ENCODE assay signal across 22 cellular contexts in genomic region chr5:97224112-97224750, GRCh38. TPM values are rescaled to one million over a fixed set of nuclear protein-coding genes. Genes with fewer than 3 reads are reported as not detected.
DNase-seq lines count a peak whose midpoint lies in the region; ATAC-seq, FAIRE-seq and TF ChIP-seq lines count a peak whose summit lies in the region.
"Had no signal": no experiment of that assay in that cellular context is flagged by ENCODE, and none has a peak within 500 bp of the region (broad histone marks: within the 10 kb centered on the region; RNA-seq: fewer than 3 reads in every experiment).

No MANE protein-coding gene starts in this region.

- CTCF ChIA-PET in AG04449 (lab: Yijun Ruan, JAX) = no interaction called here
- CTCF ChIA-PET in activated CD4-positive, alpha-beta T cell treated with anti-CD3 and anti-CD28 coated beads for 36 hours (lab: Charles Lee) = no interaction called here
- CTCF ChIA-PET in activated CD4-positive, alpha-beta memory T cell treated with anti-CD3 and anti-CD28 coated beads for 36 hours (lab: Charles Lee) = interaction anchor here (0.7 kb wide), 1 partner anchor 8 kb away, joined by 3 read pairs; no protein-coding TSS in a partner anchor

- POLR2A ChIA-PET in AG04449 (lab: Yijun Ruan, JAX) = no interaction called here
- POLR2A ChIA-PET in activated CD4-positive, alpha-beta T cell treated with anti-CD3 and anti-CD28 coated beads for 36 hours (lab: Charles Lee) = no interaction called here
- POLR2A ChIA-PET in activated CD4-positive, alpha-beta memory T cell treated with anti-CD3 and anti-CD28 coated beads for 36 hours (lab: Charles Lee) = no interaction called here

- H3K36me3 Mint-ChIP-seq in activated CD4-positive, alpha-beta T cell treated with anti-CD3 and anti-CD28 coated beads for 36 hours (ENCODE audit: low read depth) = no peaks in the 10 kb centered on the region
- H3K36me3 Mint-ChIP-seq in activated CD4-positive, alpha-beta memory T cell treated with anti-CD3 and anti-CD28 coated beads for 36 hours = no peaks in the 10 kb centered on the region
- H3K36me3 Mint-ChIP-seq: CD4-positive, alpha-beta memory T cell; WTC11 had no signal

- H3K4me3 ChIP-seq in AG04449 (ENCODE audit: low read depth, low read length) = no peak overlapping the region
- no peak overlapping the region for H3K4me3 ChIP-seq in bronchial epithelial cell (ENCODE audit: low read depth, low read length)
- H3K4me3 ChIP-seq: transverse colon had no signal

- no peaks in the 10 kb centered on the region for H3K36me3 ChIP-seq in bronchial epithelial cell (ENCODE audit: control insufficient read depth, insufficient read depth, low read length)
- H3K36me3 ChIP-seq: transverse colon had no signal

- H3K27me3 Mint-ChIP-seq in activated CD4-positive, alpha-beta T cell treated with anti-CD3 and anti-CD28 coated beads for 36 hours = peaks cover 2% of the 10 kb centered on the region
- no peaks in the 10 kb centered on the region for H3K27me3 Mint-ChIP-seq in activated CD4-positive, alpha-beta memory T cell treated with anti-CD3 and anti-CD28 coated beads for 36 hours
- H3K27me3 Mint-ChIP-seq: activated naive CD8-positive, alpha-beta T cell; stimulated activated naive B cell treated with anti-CD40 and anti-IgM and Interleukin-4, amounts not matched to agents 10 μg/mL and 1 μg/mL and 100 μg/mL, for 72 hours; T-helper 17 cell had no signal

- TF ChIP-seq CTCF in AG04449 (IDR thresholded peaks at IDR 0.05; ENCODE audit: insufficient read depth, low read length, missing control alignments) (no peak), bronchial epithelial cell (IDR thresholded peaks at IDR 0.05; ENCODE audit: insufficient read depth, low read length, severe bottlenecking) (no peak)

- H3K27ac Mint-ChIP-seq in activated CD4-positive, alpha-beta T cell treated with anti-CD3 and anti-CD28 coated beads for 36 hours = no peak overlapping the region
- no peak overlapping the region for H3K27ac Mint-ChIP-seq in activated CD4-positive, alpha-beta memory T cell treated with anti-CD3 and anti-CD28 coated beads for 36 hours
- H3K27ac Mint-ChIP-seq: activated naive CD8-positive, alpha-beta T cell; activated T-helper 1 cell treated with anti-CD3 and anti-CD28 coated beads, Interleukin-12 subunit alpha, Interleukin-12 subunit beta, Interleukin-2, Interleukin-4 antibody, amounts not matched to agents 30 ng/mL and 10 ng/mL and 1 ng/mL, durations not matched to agents 14 hours and 24 hours and 36 hours; CD4-positive, alpha-beta memory T cell; H9; stimulated activated naive B cell treated with anti-CD40 and anti-IgM and Interleukin-4, amounts not matched to agents 10 μg/mL and 1 μg/mL and 100 μg/mL, for 72 hours; T-helper 17 cell; WTC11 had no signal

- no peaks in the 10 kb centered on the region for H3K27me3 ChIP-seq in bronchial epithelial cell (ENCODE audit: control insufficient read depth, insufficient read depth, low read length)
- H3K27me3 ChIP-seq: transverse colon had no signal

- no peak for FAIRE-seq in bronchial epithelial cell (lab: Jason Lieb, UNC)

- no peak overlapping the region for H3K4me3 Mint-ChIP-seq in activated CD4-positive, alpha-beta T cell treated with anti-CD3 and anti-CD28 coated beads for 36 hours
- H3K4me3 Mint-ChIP-seq in activated CD4-positive, alpha-beta memory T cell treated with anti-CD3 and anti-CD28 coated beads for 36 hours = no peak overlapping the region
- H3K4me3 Mint-ChIP-seq: activated naive CD8-positive, alpha-beta T cell; activated T-helper 1 cell treated with anti-CD3 and anti-CD28 coated beads, Interleukin-12 subunit alpha, Interleukin-12 subunit beta, Interleukin-2, Interleukin-4 antibody, amounts not matched to agents 30 ng/mL and 10 ng/mL and 1 ng/mL, durations not matched to agents 14 hours and 24 hours and 36 hours; CD4-positive, alpha-beta memory T cell; H9; stimulated activated naive B cell treated with anti-CD40 and anti-IgM and Interleukin-4, amounts not matched to agents 10 μg/mL and 1 μg/mL and 100 μg/mL, for 72 hours; T-helper 17 cell; WTC11 had no signal

- H3K4me1 Mint-ChIP-seq in activated CD4-positive, alpha-beta T cell treated with anti-CD3 and anti-CD28 coated beads for 36 hours = no peaks in the 10 kb centered on the region
- no peaks in the 10 kb centered on the region for H3K4me1 Mint-ChIP-seq in activated CD4-positive, alpha-beta memory T cell treated with anti-CD3 and anti-CD28 coated beads for 36 hours (ENCODE audit: low read depth)
- H3K4me1 Mint-ChIP-seq: CD4-positive, alpha-beta memory T cell; H9; stimulated activated naive B cell treated with anti-CD40 and anti-IgM and Interleukin-4, amounts not matched to agents 10 μg/mL and 1 μg/mL and 100 μg/mL, for 72 hours; T-helper 17 cell; WTC11 had no signal

- H3K9me3 Mint-ChIP-seq in activated CD4-positive, alpha-beta T cell treated with anti-CD3 and anti-CD28 coated beads for 36 hours (ENCODE audit: low read depth) = no peaks in the 10 kb centered on the region
- no peaks in the 10 kb centered on the region for H3K9me3 Mint-ChIP-seq in activated CD4-positive, alpha-beta memory T cell treated with anti-CD3 and anti-CD28 coated beads for 36 hours
- H3K9me3 Mint-ChIP-seq: activated T-helper 1 cell treated with anti-CD3 and anti-CD28 coated beads, Interleukin-12 subunit alpha, Interleukin-12 subunit beta, Interleukin-2, Interleukin-4 antibody, amounts not matched to agents 30 ng/mL and 10 ng/mL and 1 ng/mL, durations not matched to agents 14 hours and 24 hours and 36 hours; H9; stimulated activated naive B cell treated with anti-CD40 and anti-IgM and Interleukin-4, amounts not matched to agents 10 μg/mL and 1 μg/mL and 100 μg/mL, for 72 hours had no signal

- intact Hi-C loops in activated CD4-positive, alpha-beta T cell treated with anti-CD3 and anti-CD28 coated beads for 36 hours (cut with DNase I, micrococcal nuclease) = no loop called here
- intact Hi-C loops in activated CD4-positive, alpha-beta memory T cell treated with anti-CD3 and anti-CD28 coated beads for 36 hours (cut with micrococcal nuclease) = no loop called here

- ATAC-seq in activated CD4-positive, alpha-beta T cell treated with anti-CD3 and anti-CD28 coated beads for 36 hours = no peak
- ATAC-seq: left cardiac atrium; stimulated activated naive B cell treated with anti-CD40 and anti-IgM and Interleukin-4, amounts not matched to agents 10 μg/mL and 1 μg/mL and 100 μg/mL, for 72 hours; T-helper 17 cell; WTC11 had no signal

- DNase-seq in AG04449 (ENCODE audit: low read depth, low spot score) (peak; percentile 65), HS-27A (ENCODE audit: low read depth) (peak; percentile 1), bronchial epithelial cell (ENCODE audit: low read depth) (peak; percentile 12), kidney glomerular epithelial cell (lab: John Stamatoyannopoulos, UW) (peak; percentile 55), HK-2 (ENCODE audit: unreplicated experiment) (no peak), NCI-H2107 (lab: John Stamatoyannopoulos, UW) (no peak)
- DNase-seq in activated CD4-positive, alpha-beta T cell treated with anti-CD3 and anti-CD28 coated beads for 36 hours = no peak
- no peak for DNase-seq in activated CD4-positive, alpha-beta memory T cell treated with anti-CD3 and anti-CD28 coated beads for 36 hours
- DNase-seq: 8988T; CD4-positive, alpha-beta memory T cell; H9; KBM-7; left cardiac atrium; NCI-H2029; NCI-H526 treated with DMSO at 0.1 percent for 48 hours; SIG-M5; stimulated activated naive B cell treated with anti-CD40 and anti-IgM and Interleukin-4, amounts not matched to agents 10 μg/mL and 1 μg/mL and 100 μg/mL, for 72 hours; T-helper 17 cell; transverse colon had no signal

RNA-seq across cellular contexts. Expression of gene RIOK2, which starts 41.2 kb away (rescaled TPM):
- 16.1 and 17.6 TPM in 2 replicates for total RNA-seq in bronchial epithelial cell
- 10 to 100 TPM; 30.9 to 39.2 TPM for total RNA-seq in activated CD4-positive, alpha-beta T cell treated with anti-CD3 and anti-CD28 coated beads for 36 hours
- total RNA-seq in activated CD4-positive, alpha-beta memory T cell treated with anti-CD3 and anti-CD28 coated beads for 36 hours = 10 to 100 TPM; 31.8 to 41.5 TPM

Comparison
In these comparisons a context has a peak if more than half of its experiments do, and no peak if none do; other contexts are left out.
1. DNase-seq: peak in AG04449 (single experiment), HS-27A (single experiment), bronchial epithelial cell (single experiment) and kidney glomerular epithelial cell (single experiment); none in HK-2 (single experiment), NCI-H2107 (single experiment), activated CD4-positive, alpha-beta T cell treated with anti-CD3 and anti-CD28 coated beads for 36 hours (single experiment) and activated CD4-positive, alpha-beta memory T cell treated with anti-CD3 and anti-CD28 coated beads for 36 hours (single experiment).